In genomic region chr18:78297048-78297447, GRCh38 we compare ENCODE assay signal across 21 cellular contexts.
A peak's percentile ranks its signal among the peaks of the same experiment; 100 is the strongest.
DNase-seq lines count a peak whose midpoint lies in the region; ATAC-seq, FAIRE-seq and TF ChIP-seq lines count a peak whose summit lies in the region.
"Had no signal": no experiment of that assay in that cellular context is flagged by ENCODE, and none has a peak within 500 bp of the region (broad histone marks: within the 10 kb centered on the region; RNA-seq: fewer than 3 reads in every experiment).

No MANE protein-coding gene starts in this region.

- FAIRE-seq in K562 (lab: Jason Lieb, UNC): no peak
- FAIRE-seq: A204.1, GM12891, GM19239 had no signal

- H3K4me3 ChIP-seq in K562 (no peak overlapping the region), neuronal stem cell (ENCODE audit: low read length in 2 of 2) (no peak overlapping the region)
- H3K4me3 ChIP-seq: GM23248 had no signal

- no peak overlapping the region for H2AFZ ChIP-seq in K562 (ENCODE audit: low read depth, low read length)
- H2AFZ ChIP-seq in neuronal stem cell (ENCODE audit: low read length): no peak overlapping the region
- H2AFZ ChIP-seq: GM23248 had no signal

- no peaks in the 10 kb centered on the region for H3K79me2 ChIP-seq in K562 (ENCODE audit: control insufficient read depth, insufficient read depth, low read length)

- peak overlapping the region; percentile 34 for H2BK12ac ChIP-seq in neuronal stem cell (ENCODE audit: low read length)

- H2BK5ac ChIP-seq in neuronal stem cell (ENCODE audit: low read length): no peak overlapping the region

- 0% methylated on average over 5 of the region's 10 CpGs for WGBS in K562 (ENCODE audit: insufficient coverage, low coverage, missing lambda C conversion rate)
- WGBS in neuronal stem cell (ENCODE audit: extremely low coverage in 2 of 2, insufficient read length in 2 of 2, insufficient replicate concordance in 1 of 2), 2 donors: no CpG with 5 or more reads among the region's 10 CpGs

- H3K27ac Mint-ChIP-seq in activated CD4-positive, alpha-beta T cell treated with anti-CD3 and anti-CD28 coated beads, Interleukin-2, amount 10 ng/mL, durations not matched to agents 24 days and 14 days: no peak overlapping the region
- H3K27ac Mint-ChIP-seq in activated CD4-positive, alpha-beta T cell treated with anti-CD3 and anti-CD28 coated beads, Interleukin-2, amount 10 ng/mL, durations not matched to agents 7 days and 5 days: no peak overlapping the region
- H3K27ac Mint-ChIP-seq: CD4-positive, alpha-beta memory T cell; H9 had no signal

- H3K9me1 ChIP-seq in K562 (ENCODE audit: control insufficient read depth, insufficient read depth, low read length): no peaks in the 10 kb centered on the region

- H2BK15ac ChIP-seq in neuronal stem cell (ENCODE audit: low read length): no peak overlapping the region

- no peak overlapping the region for H2BK120ac ChIP-seq in neuronal stem cell (ENCODE audit: low read depth, low read length)

- no peak for TF ChIP-seq CTCF in K562 (IDR thresholded peaks at IDR 0.05 in 2 of 3, conservative IDR thresholded peaks at IDR 0.05 in 1 of 3; ENCODE audit: insufficient read depth in 2 of 3, low read depth in 1 of 3, low read length in 3 of 3)

- H3K36me3 Mint-ChIP-seq in activated CD4-positive, alpha-beta T cell treated with anti-CD3 and anti-CD28 coated beads, Interleukin-2, amount 10 ng/mL, durations not matched to agents 24 days and 14 days (ENCODE audit: low read depth): no peaks in the 10 kb centered on the region
- no peaks in the 10 kb centered on the region for H3K36me3 Mint-ChIP-seq in activated CD4-positive, alpha-beta T cell treated with anti-CD3 and anti-CD28 coated beads, Interleukin-2, amount 10 ng/mL, durations not matched to agents 7 days and 5 days (ENCODE audit: low read depth)
- H3K36me3 Mint-ChIP-seq: CD4-positive, alpha-beta memory T cell had no signal

- peak overlapping the region; percentile 0 for H3K18ac ChIP-seq in neuronal stem cell (ENCODE audit: low read length)

- TF ChIP-seq RAD21 in K562 (CRISPR knock-in tag; conservative IDR thresholded peaks at IDR 0.05 in 1 of 2, IDR thresholded peaks at IDR 0.05 in 1 of 2): no peak

- H3K4me3 Mint-ChIP-seq in activated CD4-positive, alpha-beta T cell treated with anti-CD3 and anti-CD28 coated beads, Interleukin-2, amount 10 ng/mL, durations not matched to agents 24 days and 14 days: no peak overlapping the region
- H3K4me3 Mint-ChIP-seq in activated CD4-positive, alpha-beta T cell treated with anti-CD3 and anti-CD28 coated beads, Interleukin-2, amount 10 ng/mL, durations not matched to agents 7 days and 5 days: no peak overlapping the region
- H3K4me3 Mint-ChIP-seq: CD4-positive, alpha-beta memory T cell; H9 had no signal

- no peaks in the 10 kb centered on the region for H3K9me3 Mint-ChIP-seq in activated CD4-positive, alpha-beta T cell treated with anti-CD3 and anti-CD28 coated beads, Interleukin-2, amount 10 ng/mL, durations not matched to agents 24 days and 14 days
- H3K9me3 Mint-ChIP-seq in activated CD4-positive, alpha-beta T cell treated with anti-CD3 and anti-CD28 coated beads, Interleukin-2, amount 10 ng/mL, durations not matched to agents 7 days and 5 days: no peaks in the 10 kb centered on the region

- CTCF ChIA-PET in activated CD4-positive, alpha-beta T cell treated with anti-CD3 and anti-CD28 coated beads, Interleukin-2, amount 10 ng/mL, durations not matched to agents 7 days and 5 days (lab: Charles Lee): no interaction called here
- CTCF ChIA-PET in K562 (lab: Yijun Ruan, JAX; ENCODE audit: low intra/inter-chr PET ratio): no interaction called here

- peak overlapping the region; percentile 16 for H3K23ac ChIP-seq in neuronal stem cell (ENCODE audit: low read depth, low read length, poor library complexity)

- no peak overlapping the region for H4K8ac ChIP-seq in neuronal stem cell (ENCODE audit: low read depth, low read length)

- H3K4me2 ChIP-seq in K562 (ENCODE audit: insufficient read depth, low read length) (no peak overlapping the region), neuronal stem cell (ENCODE audit: insufficient read depth, low read length, poor library complexity, severe bottlenecking) (no peak overlapping the region)

- no peaks in the 10 kb centered on the region for H3K27me3 Mint-ChIP-seq in activated CD4-positive, alpha-beta T cell treated with anti-CD3 and anti-CD28 coated beads, Interleukin-2, amount 10 ng/mL, durations not matched to agents 24 days and 14 days
- H3K27me3 Mint-ChIP-seq in activated CD4-positive, alpha-beta T cell treated with anti-CD3 and anti-CD28 coated beads, Interleukin-2, amount 10 ng/mL, durations not matched to agents 7 days and 5 days: no peaks in the 10 kb centered on the region
- H3K27me3 Mint-ChIP-seq: CD4-positive, alpha-beta memory T cell had no signal

- no peaks in the 10 kb centered on the region for H4K20me1 ChIP-seq in K562 (replicated peaks; ENCODE audit: control insufficient read depth, insufficient read depth, low read length)

- no peak overlapping the region for H3K14ac ChIP-seq in neuronal stem cell (ENCODE audit: low read length)

- H3K27ac ChIP-seq in K562 (ENCODE audit: extremely low read depth, low read depth, low read length) (no peak overlapping the region), neuronal stem cell (replicated peaks; ENCODE audit: low read length) (no peak overlapping the region)
- H3K27ac ChIP-seq: 22Rv1, GM23248 had no signal

- H3K27me3 ChIP-seq in K562 (ENCODE audit: control insufficient read depth in 2 of 2, insufficient read depth in 2 of 2, low read length in 2 of 2) (peaks cover 0 to 12% of the 10 kb centered on the region in 2 experiments; a peak in 2 of 5 replicates), neuronal stem cell (ENCODE audit: control insufficient read depth in 3 of 3, insufficient read depth in 3 of 3, low read depth in 1 of 3, low read length in 3 of 3) (no peaks in the 10 kb centered on the region)

- H3K4me1 ChIP-seq in K562 (replicated peaks in 1 of 2; ENCODE audit: control insufficient read depth in 2 of 2, insufficient read depth in 2 of 2, low read length in 2 of 2) (no peaks in the 10 kb centered on the region), neuronal stem cell (ENCODE audit: control insufficient read depth in 2 of 2, insufficient read depth in 1 of 2, low read depth in 1 of 2, low read length in 2 of 2) (peaks cover 0 to 3% of the 10 kb centered on the region in 2 donors)

- no peak for ATAC-seq in K562
- ATAC-seq: HCT116 had no signal

- no peaks in the 10 kb centered on the region for H3K79me1 ChIP-seq in neuronal stem cell (ENCODE audit: low read depth, low read length)

- no peak for TF ChIP-seq EP300 in K562 (IDR thresholded peaks at IDR 0.05; ENCODE audit: low read length)

- H3K4me1 Mint-ChIP-seq in activated CD4-positive, alpha-beta T cell treated with anti-CD3 and anti-CD28 coated beads, Interleukin-2, amount 10 ng/mL, durations not matched to agents 24 days and 14 days: no peaks in the 10 kb centered on the region
- H3K4me1 Mint-ChIP-seq in activated CD4-positive, alpha-beta T cell treated with anti-CD3 and anti-CD28 coated beads, Interleukin-2, amount 10 ng/mL, durations not matched to agents 7 days and 5 days: no peaks in the 10 kb centered on the region
- H3K4me1 Mint-ChIP-seq: CD4-positive, alpha-beta memory T cell had no signal

- H3K4ac ChIP-seq in neuronal stem cell (ENCODE audit: low read length): no peak overlapping the region

- POLR2A ChIA-PET in activated CD4-positive, alpha-beta T cell treated with anti-CD3 and anti-CD28 coated beads, Interleukin-2, amount 10 ng/mL, durations not matched to agents 7 days and 5 days (lab: Charles Lee): no interaction called here
- POLR2A ChIA-PET in K562 (lab: Yijun Ruan, JAX): interaction anchor here (0.6 kb wide), 1 partner anchor 27 kb away, joined by 3 read pairs; no protein-coding TSS in a partner anchor

- intact Hi-C loops in activated CD4-positive, alpha-beta T cell treated with anti-CD3 and anti-CD28 coated beads, Interleukin-2, amount 10 ng/mL, durations not matched to agents 24 days and 14 days (cut with micrococcal nuclease): no loop called here
- intact Hi-C loops in K562 (cut with micrococcal nuclease): no loop called here
- intact Hi-C loops in posterior vena cava (cut with DNase I): no loop called here

- no peak overlapping the region for H2AK5ac ChIP-seq in neuronal stem cell (ENCODE audit: low read depth, low read length)

- in situ Hi-C loops in K562 (cut with MboI): no loop called here

- peak; percentile 34 for DNase-seq in activated CD4-positive, alpha-beta T cell treated with anti-CD3 and anti-CD28 coated beads, Interleukin-2, amount 10 ng/mL, durations not matched to agents 24 days and 14 days
- DNase-seq in activated CD4-positive, alpha-beta T cell treated with anti-CD3 and anti-CD28 coated beads, Interleukin-2, amount 10 ng/mL, durations not matched to agents 7 days and 5 days: no peak
- no peak for DNase-seq in K562 (ENCODE audit: extremely low read depth in 1 of 4, low spot score in 3 of 4)
- DNase-seq in neuronal stem cell (ENCODE audit: low spot score): no peak
- DNase-seq in posterior vena cava (ENCODE audit: low spot score): no peak
- no peak for DNase-seq in AG20443 (ENCODE audit: low spot score)
- DNase-seq: ACHN; C1 segment of cervical spinal cord; Calu3; CD4-positive, alpha-beta memory T cell; COR-L47; DMS53; DMS79 treated with DMSO at 0.1 percent for 48 hours; GF-D8; GM23248; H9 had no signal

- BruUV-seq in K562 (replicated peaks; lab: Mats Ljungman, UMichigan): no TSS peak

- no peak for TF ChIP-seq POLR2A in K562 (conservative IDR thresholded peaks at IDR 0.05)

- no peak overlapping the region for H4K91ac ChIP-seq in neuronal stem cell (ENCODE audit: low read depth, low read length, poor library complexity)

- H3K36me3 ChIP-seq in K562 (ENCODE audit: control insufficient read depth, insufficient read depth, low read length) (no peaks in the 10 kb centered on the region), neuronal stem cell (replicated peaks in 1 of 2; ENCODE audit: control insufficient read depth in 2 of 2, insufficient read depth in 2 of 2, low read length in 2 of 2) (no peaks in the 10 kb centered on the region)

- H3K9me3 ChIP-seq in K562 (replicated peaks; ENCODE audit: control insufficient read depth, insufficient read depth, low read depth, low read length) (no peaks in the 10 kb centered on the region), neuronal stem cell (replicated peaks in 1 of 2; ENCODE audit: control insufficient read depth in 2 of 2, insufficient read depth in 1 of 2, low read depth in 1 of 2, low read length in 2 of 2) (no peaks in the 10 kb centered on the region)

- H3K9ac ChIP-seq in K562 (ENCODE audit: insufficient read depth in 1 of 2, low read depth in 2 of 2, low read length in 2 of 2) (no peak overlapping the region), neuronal stem cell (ENCODE audit: low read depth, low read length, poor library complexity) (no peak overlapping the region)
- H3K9ac ChIP-seq: GM23248 had no signal

TF ChIP-seq in K562, 482 proteins besides CTCF, POLR2A, EP300 and RAD21 (continues in another document):
- TF ChIP-seq TCF3 (CRISPR knock-in tag; IDR thresholded peaks at IDR 0.05): no peak
